In genomic region chr3:12394516-12395271, GRCh38 we compare ENCODE assay signal across 1 cellular context.
TF ChIP-seq lines count a peak whose summit lies in the region.

No MANE protein-coding gene starts in this region.

TF ChIP-seq in HEK293, 187 proteins besides CTCF, POLR2A, EP300 and RAD21 (continued from another document):
- TF ChIP-seq ZNF645 (tag by site-specific recombination; IDR thresholded peaks at IDR 0.05): no peak
- TF ChIP-seq ZNF670 (tag by site-specific recombination; IDR thresholded peaks at IDR 0.05; ENCODE audit: low read depth): no peak
